In genomic region chr20:38337561-38338140, GRCh38 we compare ENCODE assay signal across 1 cellular context.
TF ChIP-seq lines count a peak whose summit lies in the region.

No MANE protein-coding gene starts in this region.

TF ChIP-seq in WTC11, 78 proteins besides CTCF, POLR2A, EP300 and RAD21 (continued from another document):
- TF ChIP-seq MLX (CRISPR knock-in tag; IDR thresholded peaks at IDR 0.05) (no peak), FOXP4 (CRISPR knock-in tag; IDR thresholded peaks at IDR 0.05) (peak; percentile 23; the same call in 1 of the 2 replicates)
